ENCODE assay signal across 1 cellular context in the genomic region with DNA sequence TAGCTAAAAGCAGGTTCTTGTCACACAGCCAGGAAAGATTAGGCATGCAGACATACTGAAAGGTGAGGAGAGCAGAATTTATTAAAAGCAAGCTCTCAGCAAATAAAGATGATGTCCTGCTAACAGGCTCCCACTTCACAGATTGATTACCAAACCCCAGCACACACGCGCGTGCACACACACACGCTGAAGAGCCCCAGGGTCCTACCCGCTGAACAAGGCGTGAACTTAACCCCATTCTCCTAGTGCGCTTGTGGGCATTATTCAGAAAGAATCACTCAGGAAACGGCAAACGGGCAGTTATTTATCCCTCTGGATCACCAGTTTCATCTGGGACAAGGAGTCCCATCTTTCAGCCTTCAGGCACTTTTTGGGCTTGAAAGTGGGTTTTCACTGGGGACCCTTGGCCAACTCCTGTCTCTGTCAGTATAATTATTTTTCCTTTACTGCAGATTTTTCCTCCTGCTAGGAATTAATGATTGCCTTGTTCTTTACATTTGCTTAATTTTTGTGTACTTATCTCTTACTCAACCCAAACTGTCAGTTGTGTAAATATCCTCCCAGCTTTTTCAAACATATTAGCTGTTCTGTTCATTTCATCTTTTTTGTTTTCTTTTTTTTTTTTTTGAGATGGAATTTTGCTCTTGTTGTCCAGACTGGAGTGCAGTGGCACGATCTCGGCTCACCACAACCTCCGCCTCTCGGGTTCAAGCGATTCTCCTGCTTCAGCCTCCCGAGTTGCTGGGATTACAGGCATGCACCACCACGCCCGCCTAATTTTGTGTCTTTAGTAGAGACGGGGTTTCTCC.
TF ChIP-seq lines count a peak whose summit lies in the region.

No MANE protein-coding gene starts in this region.

TF ChIP-seq in HepG2, 621 proteins besides CTCF, POLR2A, EP300 and RAD21 (continued from another document and continues in another):
- TF ChIP-seq, protein P1, sequence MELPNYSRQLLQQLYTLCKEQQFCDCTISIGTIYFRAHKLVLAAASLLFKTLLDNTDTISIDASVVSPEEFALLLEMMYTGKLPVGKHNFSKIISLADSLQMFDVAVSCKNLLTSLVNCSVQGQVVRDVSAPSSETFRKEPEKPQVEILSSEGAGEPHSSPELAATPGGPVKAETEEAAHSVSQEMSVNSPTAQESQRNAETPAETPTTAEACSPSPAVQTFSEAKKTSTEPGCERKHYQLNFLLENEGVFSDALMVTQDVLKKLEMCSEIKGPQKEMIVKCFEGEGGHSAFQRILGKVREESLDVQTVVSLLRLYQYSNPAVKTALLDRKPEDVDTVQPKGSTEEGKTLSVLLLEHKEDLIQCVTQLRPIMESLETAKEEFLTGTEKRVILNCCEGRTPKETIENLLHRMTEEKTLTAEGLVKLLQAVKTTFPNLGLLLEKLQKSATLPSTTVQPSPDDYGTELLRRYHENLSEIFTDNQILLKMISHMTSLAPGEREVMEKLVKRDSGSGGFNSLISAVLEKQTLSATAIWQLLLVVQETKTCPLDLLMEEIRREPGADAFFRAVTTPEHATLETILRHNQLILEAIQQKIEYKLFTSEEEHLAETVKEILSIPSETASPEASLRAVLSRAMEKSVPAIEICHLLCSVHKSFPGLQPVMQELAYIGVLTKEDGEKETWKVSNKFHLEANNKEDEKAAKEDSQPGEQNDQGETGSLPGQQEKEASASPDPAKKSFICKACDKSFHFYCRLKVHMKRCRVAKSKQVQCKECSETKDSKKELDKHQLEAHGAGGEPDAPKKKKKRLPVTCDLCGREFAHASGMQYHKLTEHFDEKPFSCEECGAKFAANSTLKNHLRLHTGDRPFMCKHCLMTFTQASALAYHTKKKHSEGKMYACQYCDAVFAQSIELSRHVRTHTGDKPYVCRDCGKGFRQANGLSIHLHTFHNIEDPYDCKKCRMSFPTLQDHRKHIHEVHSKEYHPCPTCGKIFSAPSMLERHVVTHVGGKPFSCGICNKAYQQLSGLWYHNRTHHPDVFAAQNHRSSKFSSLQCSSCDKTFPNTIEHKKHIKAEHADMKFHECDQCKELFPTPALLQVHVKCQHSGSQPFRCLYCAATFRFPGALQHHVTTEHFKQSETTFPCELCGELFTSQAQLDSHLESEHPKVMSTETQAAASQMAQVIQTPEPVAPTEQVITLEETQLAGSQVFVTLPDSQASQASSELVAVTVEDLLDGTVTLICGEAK (IDR thresholded peaks at IDR 0.05) = no peak
- TF ChIP-seq, protein P1 (CRISPR knock-in tag; IDR thresholded peaks at IDR 0.05) = no peak
- TF ChIP-seq, protein P2, sequence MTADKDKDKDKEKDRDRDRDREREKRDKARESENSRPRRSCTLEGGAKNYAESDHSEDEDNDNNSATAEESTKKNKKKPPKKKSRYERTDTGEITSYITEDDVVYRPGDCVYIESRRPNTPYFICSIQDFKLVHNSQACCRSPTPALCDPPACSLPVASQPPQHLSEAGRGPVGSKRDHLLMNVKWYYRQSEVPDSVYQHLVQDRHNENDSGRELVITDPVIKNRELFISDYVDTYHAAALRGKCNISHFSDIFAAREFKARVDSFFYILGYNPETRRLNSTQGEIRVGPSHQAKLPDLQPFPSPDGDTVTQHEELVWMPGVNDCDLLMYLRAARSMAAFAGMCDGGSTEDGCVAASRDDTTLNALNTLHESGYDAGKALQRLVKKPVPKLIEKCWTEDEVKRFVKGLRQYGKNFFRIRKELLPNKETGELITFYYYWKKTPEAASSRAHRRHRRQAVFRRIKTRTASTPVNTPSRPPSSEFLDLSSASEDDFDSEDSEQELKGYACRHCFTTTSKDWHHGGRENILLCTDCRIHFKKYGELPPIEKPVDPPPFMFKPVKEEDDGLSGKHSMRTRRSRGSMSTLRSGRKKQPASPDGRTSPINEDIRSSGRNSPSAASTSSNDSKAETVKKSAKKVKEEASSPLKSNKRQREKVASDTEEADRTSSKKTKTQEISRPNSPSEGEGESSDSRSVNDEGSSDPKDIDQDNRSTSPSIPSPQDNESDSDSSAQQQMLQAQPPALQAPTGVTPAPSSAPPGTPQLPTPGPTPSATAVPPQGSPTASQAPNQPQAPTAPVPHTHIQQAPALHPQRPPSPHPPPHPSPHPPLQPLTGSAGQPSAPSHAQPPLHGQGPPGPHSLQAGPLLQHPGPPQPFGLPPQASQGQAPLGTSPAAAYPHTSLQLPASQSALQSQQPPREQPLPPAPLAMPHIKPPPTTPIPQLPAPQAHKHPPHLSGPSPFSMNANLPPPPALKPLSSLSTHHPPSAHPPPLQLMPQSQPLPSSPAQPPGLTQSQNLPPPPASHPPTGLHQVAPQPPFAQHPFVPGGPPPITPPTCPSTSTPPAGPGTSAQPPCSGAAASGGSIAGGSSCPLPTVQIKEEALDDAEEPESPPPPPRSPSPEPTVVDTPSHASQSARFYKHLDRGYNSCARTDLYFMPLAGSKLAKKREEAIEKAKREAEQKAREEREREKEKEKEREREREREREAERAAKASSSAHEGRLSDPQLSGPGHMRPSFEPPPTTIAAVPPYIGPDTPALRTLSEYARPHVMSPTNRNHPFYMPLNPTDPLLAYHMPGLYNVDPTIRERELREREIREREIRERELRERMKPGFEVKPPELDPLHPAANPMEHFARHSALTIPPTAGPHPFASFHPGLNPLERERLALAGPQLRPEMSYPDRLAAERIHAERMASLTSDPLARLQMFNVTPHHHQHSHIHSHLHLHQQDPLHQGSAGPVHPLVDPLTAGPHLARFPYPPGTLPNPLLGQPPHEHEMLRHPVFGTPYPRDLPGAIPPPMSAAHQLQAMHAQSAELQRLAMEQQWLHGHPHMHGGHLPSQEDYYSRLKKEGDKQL (CRISPR knock-in tag; IDR thresholded peaks at IDR 0.05; ENCODE audit: low read depth) = peak; percentile 93
- TF ChIP-seq, protein P3, sequence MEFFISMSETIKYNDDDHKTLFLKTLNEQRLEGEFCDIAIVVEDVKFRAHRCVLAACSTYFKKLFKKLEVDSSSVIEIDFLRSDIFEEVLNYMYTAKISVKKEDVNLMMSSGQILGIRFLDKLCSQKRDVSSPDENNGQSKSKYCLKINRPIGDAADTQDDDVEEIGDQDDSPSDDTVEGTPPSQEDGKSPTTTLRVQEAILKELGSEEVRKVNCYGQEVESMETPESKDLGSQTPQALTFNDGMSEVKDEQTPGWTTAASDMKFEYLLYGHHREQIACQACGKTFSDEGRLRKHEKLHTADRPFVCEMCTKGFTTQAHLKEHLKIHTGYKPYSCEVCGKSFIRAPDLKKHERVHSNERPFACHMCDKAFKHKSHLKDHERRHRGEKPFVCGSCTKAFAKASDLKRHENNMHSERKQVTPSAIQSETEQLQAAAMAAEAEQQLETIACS (CRISPR knock-in tag; IDR thresholded peaks at IDR 0.05) = no peak
- TF ChIP-seq, protein P4, sequence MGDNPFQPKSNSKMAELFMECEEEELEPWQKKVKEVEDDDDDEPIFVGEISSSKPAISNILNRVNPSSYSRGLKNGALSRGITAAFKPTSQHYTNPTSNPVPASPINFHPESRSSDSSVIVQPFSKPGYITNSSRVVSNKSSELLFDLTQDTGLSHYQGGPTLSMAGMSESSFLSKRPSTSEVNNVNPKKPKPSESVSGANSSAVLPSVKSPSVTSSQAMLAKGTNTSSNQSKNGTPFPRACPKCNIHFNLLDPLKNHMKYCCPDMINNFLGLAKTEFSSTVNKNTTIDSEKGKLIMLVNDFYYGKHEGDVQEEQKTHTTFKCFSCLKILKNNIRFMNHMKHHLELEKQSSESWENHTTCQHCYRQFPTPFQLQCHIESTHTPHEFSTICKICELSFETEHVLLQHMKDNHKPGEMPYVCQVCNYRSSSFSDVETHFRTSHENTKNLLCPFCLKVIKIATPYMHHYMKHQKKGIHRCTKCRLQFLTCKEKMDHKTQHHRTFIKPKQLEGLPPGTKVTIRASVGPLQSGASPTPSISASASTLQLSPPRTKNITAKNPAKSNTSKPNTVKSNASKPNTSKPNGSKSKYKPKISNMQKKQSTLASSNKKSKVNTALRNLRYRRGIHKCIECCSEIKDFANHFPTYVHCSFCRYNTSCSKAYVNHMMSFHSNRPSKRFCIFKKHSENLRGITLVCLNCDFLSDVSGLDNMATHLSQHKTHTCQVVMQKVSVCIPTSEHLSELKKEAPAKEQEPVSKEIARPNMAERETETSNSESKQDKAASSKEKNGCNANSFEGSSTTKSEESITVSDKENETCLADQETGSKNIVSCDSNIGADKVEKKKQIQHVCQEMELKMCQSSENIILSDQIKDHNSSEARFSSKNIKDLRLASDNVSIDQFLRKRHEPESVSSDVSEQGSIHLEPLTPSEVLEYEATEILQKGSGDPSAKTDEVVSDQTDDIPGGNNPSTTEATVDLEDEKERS (CRISPR knock-in tag; IDR thresholded peaks at IDR 0.05) = peak; percentile 97
- no peak for TF ChIP-seq ZNF350 (CRISPR knock-in tag; IDR thresholded peaks at IDR 0.05; ENCODE audit: borderline replicate concordance, low read depth)
- 0 out of 2 replicates have a peak, but pooled peaks have one; percentile 16 for TF ChIP-seq ZNF335 (CRISPR knock-in tag; IDR thresholded peaks at IDR 0.05)
- TF ChIP-seq, protein P5, sequence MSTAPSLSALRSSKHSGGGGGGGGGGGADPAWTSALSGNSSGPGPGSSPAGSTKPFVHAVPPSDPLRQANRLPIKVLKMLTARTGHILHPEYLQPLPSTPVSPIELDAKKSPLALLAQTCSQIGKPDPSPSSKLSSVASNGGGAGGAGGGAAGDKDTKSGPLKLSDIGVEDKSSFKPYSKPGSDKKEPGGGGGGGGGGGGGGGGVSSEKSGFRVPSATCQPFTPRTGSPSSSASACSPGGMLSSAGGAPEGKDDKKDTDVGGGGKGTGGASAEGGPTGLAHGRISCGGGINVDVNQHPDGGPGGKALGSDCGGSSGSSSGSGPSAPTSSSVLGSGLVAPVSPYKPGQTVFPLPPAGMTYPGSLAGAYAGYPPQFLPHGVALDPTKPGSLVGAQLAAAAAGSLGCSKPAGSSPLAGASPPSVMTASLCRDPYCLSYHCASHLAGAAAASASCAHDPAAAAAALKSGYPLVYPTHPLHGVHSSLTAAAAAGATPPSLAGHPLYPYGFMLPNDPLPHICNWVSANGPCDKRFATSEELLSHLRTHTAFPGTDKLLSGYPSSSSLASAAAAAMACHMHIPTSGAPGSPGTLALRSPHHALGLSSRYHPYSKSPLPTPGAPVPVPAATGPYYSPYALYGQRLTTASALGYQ (CRISPR knock-in tag; IDR thresholded peaks at IDR 0.05) = peak; percentile 95
- TF ChIP-seq ZNF772 (CRISPR knock-in tag; IDR thresholded peaks at IDR 0.05) = peak; percentile 79; the same call in 1 of the 2 replicates
- TF ChIP-seq MYNN (CRISPR knock-in tag; IDR thresholded peaks at IDR 0.05; ENCODE audit: low read depth) = no peak
- TF ChIP-seq KLF12 (CRISPR knock-in tag; IDR thresholded peaks at IDR 0.05; ENCODE audit: borderline replicate concordance) = no peak
- peak; percentile 51; the same call in 1 of the 2 replicates for TF ChIP-seq DMAP1 (CRISPR knock-in tag; IDR thresholded peaks at IDR 0.05)
- TF ChIP-seq ZNF775 (CRISPR knock-in tag; IDR thresholded peaks at IDR 0.05; ENCODE audit: borderline replicate concordance) = no peak
- TF ChIP-seq SMAD3 (CRISPR knock-in tag; IDR thresholded peaks at IDR 0.05) = peak; percentile 70; the same call in 1 of the 2 replicates
- TF ChIP-seq YY1 (IDR thresholded peaks at IDR 0.05; ENCODE audit: insufficient read depth, insufficient replicate concordance, low read depth, low read length) = no peak
- TF ChIP-seq ZNF484 (CRISPR knock-in tag; IDR thresholded peaks at IDR 0.05; ENCODE audit: borderline replicate concordance, low read depth) = no peak
- no peak for TF ChIP-seq ZNF567 (CRISPR knock-in tag; IDR thresholded peaks at IDR 0.05; ENCODE audit: borderline replicate concordance)
- no peak for TF ChIP-seq HES4 (CRISPR knock-in tag; IDR thresholded peaks at IDR 0.05; ENCODE audit: borderline replicate concordance)
- TF ChIP-seq TMF1 (CRISPR knock-in tag; IDR thresholded peaks at IDR 0.05; ENCODE audit: low read depth) = no peak
- TF ChIP-seq, protein P6, sequence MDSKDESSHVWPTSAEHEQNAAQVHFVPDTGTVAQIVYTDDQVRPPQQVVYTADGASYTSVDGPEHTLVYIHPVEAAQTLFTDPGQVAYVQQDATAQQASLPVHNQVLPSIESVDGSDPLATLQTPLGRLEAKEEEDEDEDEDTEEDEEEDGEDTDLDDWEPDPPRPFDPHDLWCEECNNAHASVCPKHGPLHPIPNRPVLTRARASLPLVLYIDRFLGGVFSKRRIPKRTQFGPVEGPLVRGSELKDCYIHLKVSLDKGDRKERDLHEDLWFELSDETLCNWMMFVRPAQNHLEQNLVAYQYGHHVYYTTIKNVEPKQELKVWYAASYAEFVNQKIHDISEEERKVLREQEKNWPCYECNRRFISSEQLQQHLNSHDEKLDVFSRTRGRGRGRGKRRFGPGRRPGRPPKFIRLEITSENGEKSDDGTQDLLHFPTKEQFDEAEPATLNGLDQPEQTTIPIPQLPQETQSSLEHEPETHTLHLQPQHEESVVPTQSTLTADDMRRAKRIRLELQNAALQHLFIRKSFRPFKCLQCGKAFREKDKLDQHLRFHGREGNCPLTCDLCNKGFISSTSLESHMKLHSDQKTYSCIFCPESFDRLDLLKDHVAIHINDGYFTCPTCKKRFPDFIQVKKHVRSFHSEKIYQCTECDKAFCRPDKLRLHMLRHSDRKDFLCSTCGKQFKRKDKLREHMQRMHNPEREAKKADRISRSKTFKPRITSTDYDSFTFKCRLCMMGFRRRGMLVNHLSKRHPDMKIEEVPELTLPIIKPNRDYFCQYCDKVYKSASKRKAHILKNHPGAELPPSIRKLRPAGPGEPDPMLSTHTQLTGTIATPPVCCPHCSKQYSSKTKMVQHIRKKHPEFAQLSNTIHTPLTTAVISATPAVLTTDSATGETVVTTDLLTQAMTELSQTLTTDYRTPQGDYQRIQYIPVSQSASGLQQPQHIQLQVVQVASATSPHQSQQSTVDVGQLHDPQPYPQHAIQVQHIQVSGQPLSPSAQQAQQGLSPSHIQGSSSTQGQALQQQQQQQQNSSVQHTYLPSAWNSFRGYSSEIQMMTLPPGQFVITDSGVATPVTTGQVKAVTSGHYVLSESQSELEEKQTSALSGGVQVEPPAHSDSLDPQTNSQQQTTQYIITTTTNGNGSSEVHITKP (CRISPR knock-in tag; IDR thresholded peaks at IDR 0.05; ENCODE audit: low read depth) = no peak
- TF ChIP-seq ZNF883 (CRISPR knock-in tag; IDR thresholded peaks at IDR 0.05; ENCODE audit: not compliant biosample characterization) = no peak
